Comparison of ENCODE assay signal across 8 cellular contexts in genomic region chr21:14027235-14027869, GRCh38.
DNase-seq lines count a peak whose midpoint lies in the region; ATAC-seq and TF ChIP-seq lines count a peak whose summit lies in the region.
"Not testable (repeated sequence)": the region's sequence is repeated elsewhere in the genome, so short reads cannot be mapped to it uniquely, and the experiment has no call there.

No MANE protein-coding gene starts in this region.

- H3K9ac ChIP-seq in duodenal mucosa (ENCODE audit: low read depth in 1 of 2, low read length in 2 of 2); liver (ENCODE audit: low read depth in 1 of 2, low read length in 2 of 2): not testable (repeated sequence)

- not testable (repeated sequence) for H3K4me1 ChIP-seq in duodenal mucosa (ENCODE audit: control insufficient read depth in 1 of 2, insufficient read depth in 2 of 2, low read length in 2 of 2); liver (ENCODE audit: control insufficient read depth in 4 of 4, insufficient read depth in 4 of 4, low read length in 3 of 4)

- ATAC-seq in GM19395 (IDR thresholded peaks at IDR 0.05; ENCODE audit: unreplicated experiment): peak; percentile 100
- ATAC-seq in HG03520 (IDR thresholded peaks at IDR 0.05; ENCODE audit: unreplicated experiment): peak; percentile 100

- H3K9me3 ChIP-seq in duodenal mucosa (ENCODE audit: control insufficient read depth in 1 of 2, low read length in 2 of 2); liver (ENCODE audit: control insufficient read depth in 4 of 4, low read length in 3 of 4): not testable (repeated sequence)

- TF ChIP-seq RAD21 in liver (IDR thresholded peaks at IDR 0.05): not testable (repeated sequence)

- peak overlapping the region; percentile 83 to 92 for H3K4me3 Mint-ChIP-seq in CD14-positive monocyte

- H3K9me3 Mint-ChIP-seq in CD14-positive monocyte: not testable (repeated sequence)

- peak overlapping the region in 5 of 7 donors; percentile 46 to 85 (median 66) for H3K27ac Mint-ChIP-seq in CD14-positive monocyte

- intact Hi-C loops in CD14-positive monocyte (cut with micrococcal nuclease): not testable (repeated sequence)

- H3K4me3 ChIP-seq in duodenal mucosa (ENCODE audit: low read depth in 1 of 2, low read length in 2 of 2) (peak overlapping the region; percentile 60 to 68), liver (ENCODE audit: low read depth in 1 of 3, low read length in 3 of 3) (peak overlapping the region in 2 of 3 donors; percentile 24 to 25)

- not testable (repeated sequence) for H3K36me3 Mint-ChIP-seq in CD14-positive monocyte

- H3K36me3 ChIP-seq in duodenal mucosa (ENCODE audit: control insufficient read depth in 1 of 2, insufficient read depth in 2 of 2, low read length in 2 of 2); liver (ENCODE audit: control insufficient read depth in 4 of 4, insufficient read depth in 3 of 4, low read depth in 1 of 4, low read length in 3 of 4): not testable (repeated sequence)

- not testable (repeated sequence) for H3K27me3 ChIP-seq in duodenal mucosa (ENCODE audit: control insufficient read depth in 1 of 2, insufficient read depth in 2 of 2, low read length in 2 of 2); liver (ENCODE audit: control insufficient read depth in 4 of 4, insufficient read depth in 4 of 4, low read length in 3 of 4)

- DNase-seq in CD14-positive monocyte (ENCODE audit: low spot score) (peak; percentile 74), NCI-H748 (lab: John Stamatoyannopoulos, UW; ENCODE audit: unreplicated experiment) (peak; percentile 91)
- peak; percentile 85 to 91 for DNase-seq in activated CD4-positive, alpha-beta T cell treated with anti-CD3 and anti-CD28 coated beads, Interleukin-2, amount 50 U/mL, for 48 hours
- peak; percentile 82 for DNase-seq in stimulated activated CD4-positive, alpha-beta T cell treated with anti-CD3 and anti-CD28 coated beads, Interleukin-4, amount 100 ng/mL, for 1 hour

- H3K27ac ChIP-seq in duodenal mucosa (ENCODE audit: low read depth, low read length); liver (ENCODE audit: low read depth in 1 of 2, low read length in 2 of 2): not testable (repeated sequence)

- 2% methylated on average over 30 of the region's 37 CpGs for WGBS in liver

- H3K27me3 Mint-ChIP-seq in CD14-positive monocyte (ENCODE audit: low read depth in 3 of 3): not testable (repeated sequence)

- not testable (repeated sequence) for TF ChIP-seq CTCF in CD14-positive monocyte (IDR thresholded peaks at IDR 0.05); liver (IDR thresholded peaks at IDR 0.05; ENCODE audit: low read depth, low read length, missing input control)

- peaks cover 12% of the 10 kb centered on the region for H3K4me1 Mint-ChIP-seq in CD14-positive monocyte

TF ChIP-seq in liver, 16 proteins besides CTCF, POLR2A, EP300 and RAD21:
- TF ChIP-seq GABPA (IDR thresholded peaks at IDR 0.05 in 1 of 2, conservative IDR thresholded peaks at IDR 0.05 in 1 of 2): peak in 1 of 2 donors; percentile 23
